Comparison of ENCODE assay signal across 30 cellular contexts in genomic region chr13:68574053-68574452, GRCh38.
"Had no signal": no experiment of that assay in that cellular context is flagged by ENCODE, and none has a peak within 500 bp of the region (broad histone marks: within the 10 kb centered on the region; RNA-seq: fewer than 3 reads in every experiment).

No MANE protein-coding gene starts in this region.

- H3K4me3 Mint-ChIP-seq: activated CD4-positive, alpha-beta T cell treated with anti-CD3 and anti-CD28 coated beads, Interleukin-2, amount 10 ng/mL, durations not matched to agents 24 days and 14 days; activated CD8-positive, alpha-beta T cell treated with anti-CD3 and anti-CD28 coated beads for 36 hours; activated naive CD4-positive, alpha-beta T cell treated with anti-CD3 and anti-CD28 coated beads, Interleukin-2, amount 50 U/mL, for 24 hours; activated naive CD8-positive, alpha-beta T cell treated with anti-CD3 and anti-CD28 coated beads, Interleukin-2, amount 10 ng/mL, durations not matched to agents 7 days and 5 days; activated T-cell treated with anti-CD3 and anti-CD28 coated beads, Interleukin-2, amount 50 U/mL, for 72 hours; activated T-helper 17 cell treated with anti-CD3 and anti-CD28 coated beads, Interleukin-2, amount 50 U/mL, for 72 hours had no signal

- H3K9me3 Mint-ChIP-seq: activated CD4-positive, alpha-beta T cell treated with anti-CD3 and anti-CD28 coated beads, Interleukin-2, amount 10 ng/mL, durations not matched to agents 24 days and 14 days; activated naive CD4-positive, alpha-beta T cell treated with anti-CD3 and anti-CD28 coated beads, Interleukin-2, amount 50 U/mL, for 24 hours had no signal

- FAIRE-seq: TTC549 had no signal

- H3K36me3 ChIP-seq: ascending aorta, cardiac muscle cell, MG63, Peyer's patch had no signal

- H3K27me3 ChIP-seq: ascending aorta, cardiac muscle cell, MG63, Peyer's patch had no signal

- H3K36me3 Mint-ChIP-seq: activated naive CD4-positive, alpha-beta T cell treated with anti-CD3 and anti-CD28 coated beads, Interleukin-2, amount 50 U/mL, for 24 hours; activated naive CD8-positive, alpha-beta T cell treated with anti-CD3 and anti-CD28 coated beads, Interleukin-2, amount 10 ng/mL, durations not matched to agents 7 days and 5 days had no signal

- H3K27ac Mint-ChIP-seq: activated CD4-positive, alpha-beta T cell treated with anti-CD3 and anti-CD28 coated beads, Interleukin-2, amount 10 ng/mL, durations not matched to agents 24 days and 14 days; activated CD8-positive, alpha-beta T cell treated with anti-CD3 and anti-CD28 coated beads for 36 hours; activated naive CD4-positive, alpha-beta T cell treated with anti-CD3 and anti-CD28 coated beads, Interleukin-2, amount 50 U/mL, for 24 hours; activated naive CD8-positive, alpha-beta T cell treated with anti-CD3 and anti-CD28 coated beads, Interleukin-2, amount 10 ng/mL, durations not matched to agents 7 days and 5 days; activated T-cell treated with anti-CD3 and anti-CD28 coated beads, Interleukin-2, amount 50 U/mL, for 72 hours; activated T-helper 17 cell treated with anti-CD3 and anti-CD28 coated beads, Interleukin-2, amount 50 U/mL, for 72 hours had no signal

- ATAC-seq: activated CD8-positive, alpha-beta T cell treated with anti-CD3 and anti-CD28 coated beads for 36 hours; activated T-cell treated with anti-CD3 and anti-CD28 coated beads, Interleukin-2, amount 50 U/mL, for 72 hours; activated T-helper 17 cell treated with anti-CD3 and anti-CD28 coated beads, Interleukin-2, amount 50 U/mL, for 72 hours; PC-3; Right ventricle myocardium inferior had no signal

- H3K4me1 ChIP-seq: ascending aorta, Peyer's patch had no signal

- H3K27ac ChIP-seq: ascending aorta, cardiac muscle cell, Peyer's patch, RWPE1 had no signal

- H3K4me1 Mint-ChIP-seq: activated CD4-positive, alpha-beta T cell treated with anti-CD3 and anti-CD28 coated beads, Interleukin-2, amount 10 ng/mL, durations not matched to agents 24 days and 14 days; activated naive CD4-positive, alpha-beta T cell treated with anti-CD3 and anti-CD28 coated beads, Interleukin-2, amount 50 U/mL, for 24 hours; activated naive CD8-positive, alpha-beta T cell treated with anti-CD3 and anti-CD28 coated beads, Interleukin-2, amount 10 ng/mL, durations not matched to agents 7 days and 5 days; activated T-helper 17 cell treated with anti-CD3 and anti-CD28 coated beads, Interleukin-2, amount 50 U/mL, for 72 hours had no signal

- H3K9me3 ChIP-seq: ascending aorta, MG63, Peyer's patch had no signal

- H3K27me3 Mint-ChIP-seq: activated CD4-positive, alpha-beta T cell treated with anti-CD3 and anti-CD28 coated beads, Interleukin-2, amount 10 ng/mL, durations not matched to agents 24 days and 14 days; activated CD8-positive, alpha-beta T cell treated with anti-CD3 and anti-CD28 coated beads for 36 hours; activated naive CD4-positive, alpha-beta T cell treated with anti-CD3 and anti-CD28 coated beads, Interleukin-2, amount 50 U/mL, for 24 hours; activated naive CD8-positive, alpha-beta T cell treated with anti-CD3 and anti-CD28 coated beads, Interleukin-2, amount 10 ng/mL, durations not matched to agents 7 days and 5 days; activated T-helper 17 cell treated with anti-CD3 and anti-CD28 coated beads, Interleukin-2, amount 50 U/mL, for 72 hours had no signal

- DNase-seq: activated CD4-positive, alpha-beta T cell treated with anti-CD3 and anti-CD28 coated beads, Interleukin-2, amount 10 ng/mL, durations not matched to agents 24 days and 14 days; activated CD4-positive, alpha-beta T cell treated with anti-CD3 and anti-CD28 coated beads, Interleukin-2, amount 50 U/mL, for 4 hours; activated CD8-positive, alpha-beta T cell treated with anti-CD3 and anti-CD28 coated beads for 36 hours; activated effector memory CD4-positive, alpha-beta T cell treated with anti-CD3 and anti-CD28 coated beads, Interleukin-2, amount 50 U/mL, for 16 hours; activated naive CD4-positive, alpha-beta T cell; activated naive CD8-positive, alpha-beta T cell treated with anti-CD3 and anti-CD28 coated beads, Interleukin-2, amount 10 ng/mL, durations not matched to agents 7 days and 5 days; activated T-cell treated with anti-CD3 and anti-CD28 coated beads, Interleukin-2, amount 50 U/mL, for 1 hour; activated T-cell treated with anti-CD3 and anti-CD28 coated beads, Interleukin-2, amount 50 U/mL, for 72 hours; amygdala; Kasumi-1; KBM-7; MG63; NCI-H1092; NCI-H1436 treated with DMSO at 0.1 percent for 48 hours; NCI-H1694 treated with DMSO at 0.1 percent for 48 hours; NCI-H2029; NCI-H345; NCI-H524 treated with DMSO at 0.1 percent for 48 hours; NK-92 treated with Interleukin-12 subunit alpha and Interleukin-12 subunit beta, amount 100 ng/mL, for 24 hours; PC-3; Peyer's patch; SIG-M5; T1000 had no signal

- H3K4me3 ChIP-seq: ascending aorta, cardiac muscle cell, MG63, Peyer's patch had no signal
